1 cellular context compared by ENCODE assay signal in the genomic region with DNA sequence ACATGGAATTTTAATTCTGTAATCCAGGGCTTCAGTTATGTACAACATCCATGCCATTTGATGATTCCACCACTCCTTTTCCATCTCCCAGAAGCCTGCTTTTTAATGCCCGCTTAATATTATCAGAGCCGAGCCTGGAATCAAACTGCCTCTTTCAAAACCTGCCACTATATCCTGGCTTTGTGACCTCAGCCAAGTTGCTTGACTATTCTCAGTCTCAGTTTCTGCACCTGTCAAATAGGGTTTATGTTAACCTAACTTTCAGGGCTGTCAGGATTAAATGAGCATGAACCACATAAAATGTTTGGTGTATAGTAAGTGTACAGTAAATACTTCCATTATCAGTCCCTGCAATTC.
TF ChIP-seq lines count a peak whose summit lies in the region.

No MANE protein-coding gene starts in this region.

TF ChIP-seq in GM23338, 12 proteins besides CTCF, POLR2A, EP300 and RAD21 (continued from another document):
- TF ChIP-seq ETS1 (IDR thresholded peaks at IDR 0.05): no peak
- TF ChIP-seq, protein P1, sequence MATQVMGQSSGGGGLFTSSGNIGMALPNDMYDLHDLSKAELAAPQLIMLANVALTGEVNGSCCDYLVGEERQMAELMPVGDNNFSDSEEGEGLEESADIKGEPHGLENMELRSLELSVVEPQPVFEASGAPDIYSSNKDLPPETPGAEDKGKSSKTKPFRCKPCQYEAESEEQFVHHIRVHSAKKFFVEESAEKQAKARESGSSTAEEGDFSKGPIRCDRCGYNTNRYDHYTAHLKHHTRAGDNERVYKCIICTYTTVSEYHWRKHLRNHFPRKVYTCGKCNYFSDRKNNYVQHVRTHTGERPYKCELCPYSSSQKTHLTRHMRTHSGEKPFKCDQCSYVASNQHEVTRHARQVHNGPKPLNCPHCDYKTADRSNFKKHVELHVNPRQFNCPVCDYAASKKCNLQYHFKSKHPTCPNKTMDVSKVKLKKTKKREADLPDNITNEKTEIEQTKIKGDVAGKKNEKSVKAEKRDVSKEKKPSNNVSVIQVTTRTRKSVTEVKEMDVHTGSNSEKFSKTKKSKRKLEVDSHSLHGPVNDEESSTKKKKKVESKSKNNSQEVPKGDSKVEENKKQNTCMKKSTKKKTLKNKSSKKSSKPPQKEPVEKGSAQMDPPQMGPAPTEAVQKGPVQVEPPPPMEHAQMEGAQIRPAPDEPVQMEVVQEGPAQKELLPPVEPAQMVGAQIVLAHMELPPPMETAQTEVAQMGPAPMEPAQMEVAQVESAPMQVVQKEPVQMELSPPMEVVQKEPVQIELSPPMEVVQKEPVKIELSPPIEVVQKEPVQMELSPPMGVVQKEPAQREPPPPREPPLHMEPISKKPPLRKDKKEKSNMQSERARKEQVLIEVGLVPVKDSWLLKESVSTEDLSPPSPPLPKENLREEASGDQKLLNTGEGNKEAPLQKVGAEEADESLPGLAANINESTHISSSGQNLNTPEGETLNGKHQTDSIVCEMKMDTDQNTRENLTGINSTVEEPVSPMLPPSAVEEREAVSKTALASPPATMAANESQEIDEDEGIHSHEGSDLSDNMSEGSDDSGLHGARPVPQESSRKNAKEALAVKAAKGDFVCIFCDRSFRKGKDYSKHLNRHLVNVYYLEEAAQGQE (IDR thresholded peaks at IDR 0.05; ENCODE audit: unreplicated experiment): no peak
- TF ChIP-seq CREB1 (CRISPR knock-in tag; IDR thresholded peaks at IDR 0.05; ENCODE audit: low read depth): no peak
- TF ChIP-seq ZNF331 (CRISPR knock-in tag; IDR thresholded peaks at IDR 0.05; ENCODE audit: low read depth): no peak
- TF ChIP-seq POLR2AphosphoS5 (IDR thresholded peaks at IDR 0.05; ENCODE audit: low read depth): no peak
- no peak for TF ChIP-seq EZH2 (IDR thresholded peaks at IDR 0.05; ENCODE audit: low read depth, unreplicated experiment)
